Comparison of ENCODE assay signal across 14 cellular contexts in the genomic region with DNA sequence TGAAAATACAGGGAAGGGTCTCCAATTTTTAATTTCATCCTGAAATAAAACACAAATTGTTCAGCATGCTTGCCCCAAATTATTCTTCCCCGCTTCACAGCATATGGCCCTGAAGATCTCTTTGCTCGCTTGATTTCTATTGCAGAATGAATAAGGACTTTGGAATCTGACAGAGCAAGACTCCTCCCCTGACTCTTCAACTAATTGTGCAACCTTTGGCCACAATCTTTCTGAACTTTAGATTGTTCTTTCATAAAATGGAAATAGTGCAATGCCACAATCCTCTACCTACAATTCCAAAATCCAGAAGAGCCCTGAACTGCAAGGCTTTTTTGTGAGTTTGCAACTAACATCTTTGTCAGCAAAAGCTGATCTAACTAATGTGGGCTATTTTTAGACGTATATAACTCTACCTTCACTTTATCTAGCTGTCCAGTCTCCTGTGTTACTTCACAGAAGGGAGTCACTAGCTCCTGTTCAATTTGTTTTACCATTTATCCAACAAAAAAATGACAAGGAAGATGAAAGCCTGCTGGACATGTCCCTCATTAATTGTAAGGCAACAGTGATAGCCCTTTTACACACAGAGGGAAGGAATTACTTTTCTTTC. TPM values are rescaled to one million over a fixed set of nuclear protein-coding genes. Genes with fewer than 3 reads are reported as not detected.
DNase-seq lines count a peak whose midpoint lies in the region; ATAC-seq, FAIRE-seq and TF ChIP-seq lines count a peak whose summit lies in the region.
"Had no signal": no experiment of that assay in that cellular context is flagged by ENCODE, and none has a peak within 500 bp of the region (broad histone marks: within the 10 kb centered on the region; RNA-seq: fewer than 3 reads in every experiment).

No MANE protein-coding gene starts in this region.

- H3K27ac Mint-ChIP-seq in activated CD8-positive, alpha-beta T cell treated with anti-CD3 and anti-CD28 coated beads, Interleukin-2, amount 10 ng/mL, durations not matched to agents 7 days and 5 days, result no peak overlapping the region
- H3K27ac Mint-ChIP-seq: activated CD4-positive, alpha-beta T cell treated with anti-CD3 and anti-CD28 coated beads, Interleukin-2, amount 10 ng/mL, durations not matched to agents 7 days and 5 days had no signal

- TF ChIP-seq POLR2A in K562 (conservative IDR thresholded peaks at IDR 0.05), result no peak

- DNase-seq in HT1080 (ENCODE audit: low read depth), result peak; percentile 41
- DNase-seq in K562 (ENCODE audit: extremely low read depth in 1 of 4, low spot score in 3 of 4), result peak in 1 of 4 experiments; percentile 33
- no peak for DNase-seq in left colon
- DNase-seq in stimulated activated CD8-positive, alpha-beta memory T cell treated with anti-CD3 and anti-CD28 coated beads, Interleukin-4, amount 100 ng/mL, for 48 hours, result no peak
- DNase-seq in AG08396 (ENCODE audit: low spot score), result no peak
- DNase-seq in NCI-H2171 (lab: John Stamatoyannopoulos, UW), result no peak
- DNase-seq in activated CD8-positive, alpha-beta T cell treated with anti-CD3 and anti-CD28 coated beads, Interleukin-2, amount 10 ng/mL, durations not matched to agents 7 days and 5 days, result no peak
- DNase-seq: activated CD4-positive, alpha-beta T cell treated with anti-CD3 and anti-CD28 coated beads, Interleukin-2, amount 10 ng/mL, durations not matched to agents 7 days and 5 days; kidney; NCI-H1694 treated with DMSO at 0.1 percent for 48 hours; stimulated activated CD4-positive, alpha-beta T cell treated with anti-CD3 and anti-CD28 coated beads, Interleukin-2, amount 100 ng/mL, for 48 hours had no signal

- no peak for TF ChIP-seq EP300 in K562 (IDR thresholded peaks at IDR 0.05; ENCODE audit: low read length)

- H3K4me1 ChIP-seq in ACC112 (ENCODE audit: control insufficient read depth, insufficient read depth, low read length, unreplicated experiment) (peaks cover 12% of the 10 kb centered on the region), K562 (replicated peaks in 1 of 2; ENCODE audit: control insufficient read depth in 2 of 2, insufficient read depth in 2 of 2, low read length in 2 of 2) (peaks cover 0 to 8% of the 10 kb centered on the region in 2 experiments; a peak in 2 of 5 replicates)

- no peaks in the 10 kb centered on the region for H3K9me3 Mint-ChIP-seq in activated CD8-positive, alpha-beta T cell treated with anti-CD3 and anti-CD28 coated beads, Interleukin-2, amount 10 ng/mL, durations not matched to agents 7 days and 5 days (ENCODE audit: insufficient read depth)
- H3K9me3 Mint-ChIP-seq: activated CD4-positive, alpha-beta T cell treated with anti-CD3 and anti-CD28 coated beads, Interleukin-2, amount 10 ng/mL, durations not matched to agents 7 days and 5 days had no signal

- H3K4me1 Mint-ChIP-seq in activated CD8-positive, alpha-beta T cell treated with anti-CD3 and anti-CD28 coated beads, Interleukin-2, amount 10 ng/mL, durations not matched to agents 7 days and 5 days (ENCODE audit: low read depth), result no peaks in the 10 kb centered on the region
- H3K4me1 Mint-ChIP-seq: activated CD4-positive, alpha-beta T cell treated with anti-CD3 and anti-CD28 coated beads, Interleukin-2, amount 10 ng/mL, durations not matched to agents 7 days and 5 days had no signal

- CTCF ChIA-PET in K562 (lab: Yijun Ruan, JAX; ENCODE audit: low intra/inter-chr PET ratio), result no interaction called here
- CTCF ChIA-PET in activated CD8-positive, alpha-beta T cell treated with anti-CD3 and anti-CD28 coated beads, Interleukin-2, amount 10 ng/mL, durations not matched to agents 7 days and 5 days (lab: Charles Lee), result interaction anchor here (1.1 kb wide), 1 partner anchor 13 kb away, joined by 3 read pairs; no protein-coding TSS in a partner anchor

- FAIRE-seq in K562 (lab: Jason Lieb, UNC), result peak; percentile 66

- BruUV-seq in K562 (replicated peaks; lab: Mats Ljungman, UMichigan), result no TSS peak

- no peaks in the 10 kb centered on the region for H3K9me1 ChIP-seq in K562 (ENCODE audit: control insufficient read depth, insufficient read depth, low read length)

- H3K27me3 Mint-ChIP-seq in activated CD8-positive, alpha-beta T cell treated with anti-CD3 and anti-CD28 coated beads, Interleukin-2, amount 10 ng/mL, durations not matched to agents 7 days and 5 days (ENCODE audit: low read depth), result no peaks in the 10 kb centered on the region
- H3K27me3 Mint-ChIP-seq: activated CD4-positive, alpha-beta T cell treated with anti-CD3 and anti-CD28 coated beads, Interleukin-2, amount 10 ng/mL, durations not matched to agents 7 days and 5 days had no signal

- ATAC-seq in K562, result peak; percentile 70
- ATAC-seq in left colon, result peak; percentile 86
- ATAC-seq in activated CD8-positive, alpha-beta T cell treated with anti-CD3 and anti-CD28 coated beads, Interleukin-2, amount 10 ng/mL, durations not matched to agents 7 days and 5 days, result no peak

- peak overlapping the region; percentile 4 for H2AFZ ChIP-seq in ACC112 (ENCODE audit: low read length, unreplicated experiment)
- no peak overlapping the region for H2AFZ ChIP-seq in K562 (ENCODE audit: low read depth, low read length)

- POLR2A ChIA-PET in K562 (lab: Yijun Ruan, JAX), result no interaction called here
- POLR2A ChIA-PET in activated CD8-positive, alpha-beta T cell treated with anti-CD3 and anti-CD28 coated beads, Interleukin-2, amount 10 ng/mL, durations not matched to agents 7 days and 5 days (lab: Charles Lee), result no interaction called here

- in situ Hi-C loops in K562 (cut with MboI), result no loop called here

- H3K79me2 ChIP-seq in ACC112 (ENCODE audit: control insufficient read depth, insufficient read depth, low read length, unreplicated experiment) (no peaks in the 10 kb centered on the region), K562 (ENCODE audit: control insufficient read depth, insufficient read depth, low read length) (no peaks in the 10 kb centered on the region)

- H3K4me3 ChIP-seq in ACC112 (ENCODE audit: low read depth, low read length), result no peak overlapping the region
- no peak overlapping the region for H3K4me3 ChIP-seq in K562
- H3K4me3 ChIP-seq: BLaER1 treated with 17β-estradiol and CSF1 and Interleukin-3, amounts not matched to agents 10 nM and 100 nM; SJSA1 had no signal

- H3K9ac ChIP-seq in K562 (ENCODE audit: insufficient read depth in 1 of 2, low read depth in 2 of 2, low read length in 2 of 2), result no peak overlapping the region
- H3K9ac ChIP-seq: BLaER1 treated with 17β-estradiol and CSF1 and Interleukin-3, amounts not matched to agents 10 nM and 100 nM had no signal

- H3K4me2 ChIP-seq in K562 (ENCODE audit: insufficient read depth, low read length), result no peak overlapping the region

- intact Hi-C loops in K562 (cut with micrococcal nuclease) (no loop called here), left colon (cut with DNase I, micrococcal nuclease) (no loop called here)

- no peak for TF ChIP-seq RAD21 in K562 (CRISPR knock-in tag; conservative IDR thresholded peaks at IDR 0.05 in 1 of 2, IDR thresholded peaks at IDR 0.05 in 1 of 2)

- no peak overlapping the region for H3K27ac ChIP-seq in ACC112 (ENCODE audit: low read depth, low read length)
- H3K27ac ChIP-seq in K562 (ENCODE audit: extremely low read depth, low read depth, low read length), result no peak overlapping the region
- H3K27ac ChIP-seq: BLaER1 treated with 17β-estradiol and CSF1 and Interleukin-3, amounts not matched to agents 10 nM and 100 nM; SJSA1 had no signal

- H3K36me3 ChIP-seq in ACC112 (ENCODE audit: insufficient read depth, low read length), result no peaks in the 10 kb centered on the region
- H3K36me3 ChIP-seq in K562 (ENCODE audit: control insufficient read depth, insufficient read depth, low read length), result peaks cover 20% of the 10 kb centered on the region; the same call in 2 of the 3 replicates

- peaks cover 40% of the 10 kb centered on the region for H3K36me3 Mint-ChIP-seq in activated CD8-positive, alpha-beta T cell treated with anti-CD3 and anti-CD28 coated beads, Interleukin-2, amount 10 ng/mL, durations not matched to agents 7 days and 5 days (ENCODE audit: low read depth)

- 33% methylated on average over 3 of the region's 3 CpGs for WGBS in K562 (ENCODE audit: insufficient coverage, low coverage, missing lambda C conversion rate)

- H3K27me3 ChIP-seq in ACC112 (ENCODE audit: insufficient read depth, low read length) (no peaks in the 10 kb centered on the region), K562 (ENCODE audit: control insufficient read depth in 2 of 2, insufficient read depth in 2 of 2, low read length in 2 of 2) (no peaks in the 10 kb centered on the region; a peak in 1 of 5 replicates)
- H3K27me3 ChIP-seq: BLaER1 treated with 17β-estradiol and CSF1 and Interleukin-3, amounts not matched to agents 10 nM and 100 nM; SJSA1 had no signal

- H4K20me1 ChIP-seq in K562 (replicated peaks; ENCODE audit: control insufficient read depth, insufficient read depth, low read length), result no peaks in the 10 kb centered on the region
- H4K20me1 ChIP-seq: BLaER1 treated with 17β-estradiol and CSF1 and Interleukin-3, amounts not matched to agents 10 nM and 100 nM had no signal

- no peak overlapping the region for H3K4me3 Mint-ChIP-seq in activated CD8-positive, alpha-beta T cell treated with anti-CD3 and anti-CD28 coated beads, Interleukin-2, amount 10 ng/mL, durations not matched to agents 7 days and 5 days
- H3K4me3 Mint-ChIP-seq: activated CD4-positive, alpha-beta T cell treated with anti-CD3 and anti-CD28 coated beads, Interleukin-2, amount 10 ng/mL, durations not matched to agents 7 days and 5 days had no signal

- no peak for TF ChIP-seq CTCF in K562 (IDR thresholded peaks at IDR 0.05 in 2 of 3, conservative IDR thresholded peaks at IDR 0.05 in 1 of 3; ENCODE audit: insufficient read depth in 2 of 3, low read depth in 1 of 3, low read length in 3 of 3)

- H3K9me3 ChIP-seq in K562 (replicated peaks; ENCODE audit: control insufficient read depth, insufficient read depth, low read depth, low read length), result no peaks in the 10 kb centered on the region
- H3K9me3 ChIP-seq: SJSA1 had no signal

RNA-seq across cellular contexts. Expression of a gene that starts 13.4 kb away (rescaled TPM):
- total RNA-seq in HT1080 (2014; rRNA removed; shearing (Covaris generic)), result 3.2 and 3.5 TPM in 2 replicates
- polyA plus RNA-seq in HT1080 (2015; cell fraction: cytosol; rRNA removed), result 1.9 and 2.4 TPM in 2 replicates
- polyA plus RNA-seq in HT1080 (2015; cell fraction: nucleus; rRNA removed), result 10.9 and 11.1 TPM in 2 replicates
- total RNA-seq in K562 (2011; cell fraction: chromatin; rRNA removed; ENCODE audit: low replicate concordance), result 7.7 and 12.7 TPM in 2 replicates
- 5.3 and 5.8 TPM in 2 replicates for total RNA-seq in K562 (2011; cell fraction: nucleolus; rRNA removed)
- total RNA-seq in K562 (2011; cell fraction: nucleoplasm; rRNA removed), result 10.9 and 15.1 TPM in 2 replicates
- total RNA-seq in K562 (2014; rRNA removed) (5.4 and 6.2 TPM in 2 replicates), K562 (2014; rRNA removed; fragmentation: Illumina TruSeq; extraction: Trizol) (8.6 and 8.7 TPM in 2 replicates), K562 (2015; rRNA removed; fragmentation: Illumina TruSeq; extraction: Trizol) (8.4 and 9.1 TPM in 2 replicates), K562 (2021) (5.4 and 5.7 TPM in 2 replicates), left colon (10 to 100 TPM; 13.2 to 22.3 TPM)
- polyA plus RNA-seq in K562 (2011; rRNA removed) (4.2 and 8.6 TPM in 2 replicates), K562 (2014; fragmentation: Illumina TruSeq; extraction: Trizol) (6.2 and 7.2 TPM in 2 replicates), K562 (2014; fragmentation: Nextera tagmentation; extraction: Ambion mirVana) (10 to 100 TPM in 1 of 2 experiments, 1 to 10 TPM in 1; 4.3 to 11.1 TPM), K562 (2014; rRNA removed) (5.1 and 5.6 TPM in 2 replicates)
- polyA plus RNA-seq in K562 (2011; cell fraction: cytosol; rRNA removed), result 2.0 and 2.2 TPM in 2 replicates
- polyA plus RNA-seq in K562 (2011; cell fraction: nucleus; rRNA removed), result 5.7 and 8.2 TPM in 2 replicates
- 6.4 and 9.3 TPM in 2 replicates for polyA plus RNA-seq in K562 (2012)
- 8.0 and 12.0 TPM in 2 replicates for polyA minus RNA-seq in K562 (2011; rRNA and poly(A)+ RNA removed)
- polyA minus RNA-seq in K562 (2011; cell fraction: cytosol; rRNA and poly(A)+ RNA removed), result 1.3 and 3.3 TPM in 2 replicates
- 4.3 and 5.2 TPM in 2 replicates for polyA minus RNA-seq in K562 (2011; cell fraction: nucleus; rRNA and poly(A)+ RNA removed)
- 1 to 10 TPM; 5.7 to 6.0 TPM for total RNA-seq in activated CD8-positive, alpha-beta T cell treated with anti-CD3 and anti-CD28 coated beads, Interleukin-2, amount 10 ng/mL, durations not matched to agents 7 days and 5 days

RNA-seq across cellular contexts. Expression of a gene that starts 28.5 kb away (rescaled TPM):
- total RNA-seq in HT1080 (2014; rRNA removed; shearing (Covaris generic)), result not detected in 2 replicates
- polyA plus RNA-seq in HT1080 (2015; cell fraction: cytosol; rRNA removed), result not detected in 2 replicates
- 0.06 TPM in 1 of 2 replicates, not detected in the other for polyA plus RNA-seq in HT1080 (2015; cell fraction: nucleus; rRNA removed)
- total RNA-seq in K562 (2011; cell fraction: chromatin; rRNA removed; ENCODE audit: low replicate concordance), result 0.32 and 0.42 TPM in 2 replicates
- 0.13 and 0.17 TPM in 2 replicates for total RNA-seq in K562 (2011; cell fraction: nucleolus; rRNA removed)
- not detected in 2 replicates for total RNA-seq in K562 (2011; cell fraction: nucleoplasm; rRNA removed)
- total RNA-seq in K562 (2014; rRNA removed), result 0.37 and 0.50 TPM in 2 replicates
- 0.26 and 0.36 TPM in 2 replicates for total RNA-seq in K562 (2014; rRNA removed; fragmentation: Illumina TruSeq; extraction: Trizol)
- total RNA-seq in K562 (2015; rRNA removed; fragmentation: Illumina TruSeq; extraction: Trizol), result 0.15 and 0.29 TPM in 2 replicates
- total RNA-seq in K562 (2021), result 0.38 and 0.55 TPM in 2 replicates
- polyA plus RNA-seq in K562 (2011; rRNA removed), result 0.09 and 0.20 TPM in 2 replicates
- polyA plus RNA-seq in K562 (2011; cell fraction: cytosol; rRNA removed), result 0.13 and 0.34 TPM in 2 replicates
- polyA plus RNA-seq in K562 (2011; cell fraction: nucleus; rRNA removed), result 0.06 and 0.31 TPM in 2 replicates
- polyA plus RNA-seq in K562 (2012), result 0.40 and 1.7 TPM in 2 replicates
- 0.52 and 0.62 TPM in 2 replicates for polyA plus RNA-seq in K562 (2014; fragmentation: Illumina TruSeq; extraction: Trizol)
- under 1 TPM; 0.07 to 0.21 TPM for polyA plus RNA-seq in K562 (2014; fragmentation: Nextera tagmentation; extraction: Ambion mirVana)
- 0.53 and 0.66 TPM in 2 replicates for polyA plus RNA-seq in K562 (2014; rRNA removed)
- polyA minus RNA-seq in K562 (2011; rRNA and poly(A)+ RNA removed), result 0.32 TPM in 1 of 2 replicates, not detected in the other
- not detected in 2 replicates for polyA minus RNA-seq in K562 (2011; cell fraction: cytosol; rRNA and poly(A)+ RNA removed)
- 0.11 and 0.40 TPM in 2 replicates for polyA minus RNA-seq in K562 (2011; cell fraction: nucleus; rRNA and poly(A)+ RNA removed)
- 1 to 10 TPM in 1 of 2 donors, under 1 TPM in 1; 0.64 to 1.1 TPM for total RNA-seq in left colon
- under 1 TPM; 0.63 to 0.66 TPM for total RNA-seq in activated CD8-positive, alpha-beta T cell treated with anti-CD3 and anti-CD28 coated beads, Interleukin-2, amount 10 ng/mL, durations not matched to agents 7 days and 5 days
